ENCODE assay signal across 2 cellular contexts in genomic region chr19:41696402-41697197, GRCh38.
A peak's percentile ranks its signal among the peaks of the same experiment; 100 is the strongest.
TF ChIP-seq lines count a peak whose summit lies in the region.

No MANE protein-coding gene starts in this region.

TF ChIP-seq in SK-N-SH, 30 proteins besides CTCF, POLR2A, EP300 and RAD21 (continued from another document):
- TF ChIP-seq REST (IDR thresholded peaks at IDR 0.05; ENCODE audit: low read depth, low read length), result peak; percentile 92

TF ChIP-seq in SK-N-SH treated with all-trans-retinoic acid at 6 μM for 48 hours, 23 proteins besides CTCF, POLR2A, EP300 and RAD21 (continued from another document):
- TF ChIP-seq POU6F1 (CRISPR knock-in tag; IDR thresholded peaks at IDR 0.05; ENCODE audit: borderline replicate concordance, low read depth), result no peak
